ENCODE assay signal across 26 cellular contexts in genomic region chr3:106197532-106198187, GRCh38.
A peak's percentile ranks its signal among the peaks of the same experiment; 100 is the strongest.
DNase-seq lines count a peak whose midpoint lies in the region; ATAC-seq and TF ChIP-seq lines count a peak whose summit lies in the region.
"Had no signal": no experiment of that assay in that cellular context is flagged by ENCODE, and none has a peak within 500 bp of the region (broad histone marks: within the 10 kb centered on the region; RNA-seq: fewer than 3 reads in every experiment).

No MANE protein-coding gene starts in this region.

- no peaks in the 10 kb centered on the region for H3F3A ChIP-seq in GM23338 (replicated peaks; ENCODE audit: low read depth)

- ATAC-seq in GM23338 (no peak), GM19023 (IDR thresholded peaks at IDR 0.05; ENCODE audit: unreplicated experiment) (no peak), GM21526 (IDR thresholded peaks at IDR 0.05; ENCODE audit: low FRiP score, unreplicated experiment) (no peak), HG03520 (IDR thresholded peaks at IDR 0.05; ENCODE audit: unreplicated experiment) (no peak)
- ATAC-seq in activated naive CD8-positive, alpha-beta T cell treated with anti-CD3 and anti-CD28 coated beads, Interleukin-2, amount 10 ng/mL, durations not matched to agents 7 days and 5 days (ENCODE audit: low read depth), result peak; percentile 52
- peak; percentile 42 to 44 for ATAC-seq in naive thymus-derived CD8-positive, alpha-beta T cell
- ATAC-seq: activated CD4-positive, CD25-positive, alpha-beta regulatory T cell treated with anti-CD3 and anti-CD28 coated beads, Interleukin-2, amount 50 U/mL, for 24 hours; left lung; stimulated activated memory B cell treated with anti-CD40 and anti-IgM and Interleukin-4, amounts not matched to agents 10 μg/mL and 1 μg/mL and 100 μg/mL, for 72 hours had no signal

- TF ChIP-seq CTCF in GM23338 (conservative IDR thresholded peaks at IDR 0.05; ENCODE audit: low read depth in 2 of 2), result no peak

- no peak overlapping the region for H3K4me3 ChIP-seq in GM23338
- H3K4me3 ChIP-seq: left lung, SK-N-MC, tibial artery had no signal

- H3K4me2 ChIP-seq in GM23338, result no peak overlapping the region

- POLR2A ChIA-PET in activated naive CD8-positive, alpha-beta T cell treated with anti-CD3 and anti-CD28 coated beads, Interleukin-2, amount 10 ng/mL, durations not matched to agents 7 days and 5 days (lab: Charles Lee), result no interaction called here
- POLR2A ChIA-PET in naive thymus-derived CD8-positive, alpha-beta T cell (lab: Charles Lee), result no interaction called here

- no peak overlapping the region for H3K27ac Mint-ChIP-seq in GM23338
- peak overlapping the region; percentile 47 for H3K27ac Mint-ChIP-seq in activated naive CD8-positive, alpha-beta T cell treated with anti-CD3 and anti-CD28 coated beads, Interleukin-2, amount 10 ng/mL, durations not matched to agents 7 days and 5 days
- H3K27ac Mint-ChIP-seq in naive thymus-derived CD8-positive, alpha-beta T cell, result peak overlapping the region in 9 of 10 donors; percentile 4 to 74 (median 18)
- H3K27ac Mint-ChIP-seq: stimulated activated memory B cell treated with anti-CD40 and anti-IgM and Interleukin-4, amounts not matched to agents 10 μg/mL and 1 μg/mL and 100 μg/mL, for 72 hours had no signal

- no peak overlapping the region for H3K4me3 Mint-ChIP-seq in GM23338
- peak overlapping the region; percentile 14 for H3K4me3 Mint-ChIP-seq in activated naive CD8-positive, alpha-beta T cell treated with anti-CD3 and anti-CD28 coated beads, Interleukin-2, amount 10 ng/mL, durations not matched to agents 7 days and 5 days
- peak overlapping the region in 4 of 10 donors; percentile 0 to 8 (median 8) for H3K4me3 Mint-ChIP-seq in naive thymus-derived CD8-positive, alpha-beta T cell
- H3K4me3 Mint-ChIP-seq: CD4-positive, CD25-positive, alpha-beta regulatory T cell; nephron; stimulated activated memory B cell treated with anti-CD40 and anti-IgM and Interleukin-4, amounts not matched to agents 10 μg/mL and 1 μg/mL and 100 μg/mL, for 72 hours had no signal

- no peak overlapping the region for H3K27ac ChIP-seq in GM23338 (ENCODE audit: low read depth)
- H3K27ac ChIP-seq: left lung, RWPE1, SK-N-MC, tibial artery had no signal

- H3K9me3 Mint-ChIP-seq in GM23338, result no peaks in the 10 kb centered on the region
- H3K9me3 Mint-ChIP-seq in activated naive CD8-positive, alpha-beta T cell treated with anti-CD3 and anti-CD28 coated beads, Interleukin-2, amount 10 ng/mL, durations not matched to agents 7 days and 5 days, result peaks cover 17% of the 10 kb centered on the region
- peaks cover 0 to 22% (median 3%) of the 10 kb centered on the region in 9 donors for H3K9me3 Mint-ChIP-seq in naive thymus-derived CD8-positive, alpha-beta T cell
- H3K9me3 Mint-ChIP-seq: nephron had no signal

- H3K4me1 ChIP-seq in GM23338 (ENCODE audit: insufficient read depth), result no peaks in the 10 kb centered on the region
- H3K4me1 ChIP-seq: left lung, tibial artery had no signal

- no peaks in the 10 kb centered on the region for H3K27me3 Mint-ChIP-seq in GM23338 (ENCODE audit: insufficient read depth, low read depth, poor library complexity)
- H3K27me3 Mint-ChIP-seq in activated naive CD8-positive, alpha-beta T cell treated with anti-CD3 and anti-CD28 coated beads, Interleukin-2, amount 10 ng/mL, durations not matched to agents 7 days and 5 days, result no peaks in the 10 kb centered on the region
- no peaks in the 10 kb centered on the region for H3K27me3 Mint-ChIP-seq in naive thymus-derived CD8-positive, alpha-beta T cell
- H3K27me3 Mint-ChIP-seq: CD4-positive, CD25-positive, alpha-beta regulatory T cell; stimulated activated memory B cell treated with anti-CD40 and anti-IgM and Interleukin-4, amounts not matched to agents 10 μg/mL and 1 μg/mL and 100 μg/mL, for 72 hours had no signal

- H3K36me3 Mint-ChIP-seq in GM23338 (ENCODE audit: low read depth), result no peaks in the 10 kb centered on the region
- H3K36me3 Mint-ChIP-seq in activated naive CD8-positive, alpha-beta T cell treated with anti-CD3 and anti-CD28 coated beads, Interleukin-2, amount 10 ng/mL, durations not matched to agents 7 days and 5 days, result peaks cover 35% of the 10 kb centered on the region
- H3K36me3 Mint-ChIP-seq in naive thymus-derived CD8-positive, alpha-beta T cell, result peaks cover 0 to 7% (median 5%) of the 10 kb centered on the region in 3 donors
- H3K36me3 Mint-ChIP-seq: CD4-positive, CD25-positive, alpha-beta regulatory T cell; stimulated activated memory B cell treated with anti-CD40 and anti-IgM and Interleukin-4, amounts not matched to agents 10 μg/mL and 1 μg/mL and 100 μg/mL, for 72 hours had no signal

- peak overlapping the region; percentile 25; the same call in 1 of the 2 replicates for H2AFZ ChIP-seq in GM23338

- no peaks in the 10 kb centered on the region for H3K36me3 ChIP-seq in GM23338 (ENCODE audit: insufficient read depth)
- H3K36me3 ChIP-seq: left lung, tibial artery had no signal

- no peaks in the 10 kb centered on the region for H4K20me1 ChIP-seq in GM23338 (replicated peaks; ENCODE audit: insufficient read depth)

- DNase-seq in GM23338 (ENCODE audit: low spot score), result no peak
- peak; percentile 46 for DNase-seq in OCI-M1 (lab: John Stamatoyannopoulos, UW)
- DNase-seq in activated naive CD8-positive, alpha-beta T cell treated with anti-CD3 and anti-CD28 coated beads, Interleukin-2, amount 10 ng/mL, durations not matched to agents 7 days and 5 days, result no peak
- DNase-seq in naive thymus-derived CD8-positive, alpha-beta T cell, result no peak
- DNase-seq: activated effector memory CD4-positive, alpha-beta T cell treated with anti-CD3 and anti-CD28 coated beads, Interleukin-2, amount 50 U/mL, for 16 hours; CD4-positive, CD25-positive, alpha-beta regulatory T cell; DMS153; effector CD4-positive, alpha-beta T cell; foreskin melanocyte; GDM1; hippocampal formation; KG1; midbrain; NCI-H1436 treated with DMSO at 0.1 percent for 48 hours; NCI-H526 treated with DMSO at 0.1 percent for 48 hours; T-helper 9 cell; tibial artery had no signal

- H3K79me2 ChIP-seq in GM23338 (replicated peaks; ENCODE audit: insufficient read depth), result no peaks in the 10 kb centered on the region

- no peaks in the 10 kb centered on the region for H3K27me3 ChIP-seq in GM23338 (ENCODE audit: insufficient read depth)
- H3K27me3 ChIP-seq: left lung, tibial artery had no signal

- no peaks in the 10 kb centered on the region for H3K4me1 Mint-ChIP-seq in GM23338
- peaks cover 19% of the 10 kb centered on the region for H3K4me1 Mint-ChIP-seq in activated naive CD8-positive, alpha-beta T cell treated with anti-CD3 and anti-CD28 coated beads, Interleukin-2, amount 10 ng/mL, durations not matched to agents 7 days and 5 days
- H3K4me1 Mint-ChIP-seq in naive thymus-derived CD8-positive, alpha-beta T cell, result peaks cover 14 to 24% (median 18%) of the 10 kb centered on the region in 4 donors
- H3K4me1 Mint-ChIP-seq: nephron; stimulated activated memory B cell treated with anti-CD40 and anti-IgM and Interleukin-4, amounts not matched to agents 10 μg/mL and 1 μg/mL and 100 μg/mL, for 72 hours had no signal

- H3K9me2 ChIP-seq in GM23338 (ENCODE audit: insufficient read depth), result no peaks in the 10 kb centered on the region

TF ChIP-seq in GM23338, 12 proteins besides CTCF, POLR2A, EP300 and RAD21 (continues in another document):
- no peak for TF ChIP-seq STAT1 (IDR thresholded peaks at IDR 0.05; ENCODE audit: unreplicated experiment)
- TF ChIP-seq POLR2AphosphoS5 (IDR thresholded peaks at IDR 0.05; ENCODE audit: low read depth), result no peak
- TF ChIP-seq CREB1 (CRISPR knock-in tag; IDR thresholded peaks at IDR 0.05; ENCODE audit: low read depth), result no peak
- no peak for TF ChIP-seq JUNB (IDR thresholded peaks at IDR 0.05; ENCODE audit: unreplicated experiment)
- no peak for TF ChIP-seq EZH2phosphoT487 (IDR thresholded peaks at IDR 0.05; ENCODE audit: unreplicated experiment)
- no peak for TF ChIP-seq EZH2 (IDR thresholded peaks at IDR 0.05; ENCODE audit: low read depth, unreplicated experiment)
- no peak for TF ChIP-seq REST (IDR thresholded peaks at IDR 0.05; ENCODE audit: unreplicated experiment)
- TF ChIP-seq ETS1 (IDR thresholded peaks at IDR 0.05), result no peak

Comparison
In these comparisons a context has a peak if more than half of its experiments do, and no peak if none do; other contexts are left out.
1. ATAC-seq: peak in activated naive CD8-positive, alpha-beta T cell treated with anti-CD3 and anti-CD28 coated beads, Interleukin-2, amount 10 ng/mL, durations not matched to agents 7 days and 5 days (single experiment) and naive thymus-derived CD8-positive, alpha-beta T cell (2 of 2); none in GM23338 (single experiment), GM19023 (single experiment), GM21526 (single experiment) and HG03520 (single experiment).